In the genomic region with DNA sequence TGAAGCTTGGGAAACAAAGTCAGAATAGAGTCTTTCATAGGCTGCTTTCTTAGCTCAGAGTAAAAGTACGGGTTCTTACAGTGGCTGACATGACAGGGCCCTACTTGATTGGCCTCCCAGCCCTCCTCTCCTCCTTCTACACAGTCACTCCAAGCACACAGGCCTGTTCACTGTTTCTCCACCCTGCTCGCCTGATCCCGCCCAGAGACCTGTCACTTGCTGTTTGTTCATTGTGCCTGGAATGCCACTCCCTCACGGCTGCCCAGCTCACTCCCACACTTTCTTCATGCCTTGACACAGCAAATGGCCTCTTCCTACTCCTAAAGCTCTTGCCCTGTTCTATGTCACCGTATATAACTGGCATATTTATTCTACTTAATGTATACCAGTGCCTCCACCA, we compare ENCODE assay signal across 11 cellular contexts.
DNase-seq lines count a peak whose midpoint lies in the region; ATAC-seq and TF ChIP-seq lines count a peak whose summit lies in the region.
"Had no signal": no experiment of that assay in that cellular context is flagged by ENCODE, and none has a peak within 500 bp of the region (broad histone marks: within the 10 kb centered on the region; RNA-seq: fewer than 3 reads in every experiment).

No MANE protein-coding gene starts in this region.

- H3K4me3 Mint-ChIP-seq in CD4-positive, alpha-beta memory T cell = peak overlapping the region in 1 of 8 donors; percentile 2
- no peak overlapping the region for H3K4me3 Mint-ChIP-seq in neural crest cell
- H3K4me3 Mint-ChIP-seq: activated CD8-positive, alpha-beta memory T cell treated with anti-CD3 and anti-CD28 coated beads, Interleukin-2, amount 10 ng/mL, durations not matched to agents 7 days and 5 days had no signal

- ATAC-seq in HG03175 (IDR thresholded peaks at IDR 0.05; ENCODE audit: unreplicated experiment) = no peak
- ATAC-seq: activated CD8-positive, alpha-beta memory T cell treated with anti-CD3 and anti-CD28 coated beads, Interleukin-2, amount 10 ng/mL, durations not matched to agents 7 days and 5 days had no signal

- no peak for TF ChIP-seq POLR2A in esophagus muscularis mucosa (IDR thresholded peaks at IDR 0.05; ENCODE audit: low read depth)

- H4K20me1 ChIP-seq in PC-9 (ENCODE audit: insufficient read depth) = peaks cover 14% of the 10 kb centered on the region

- peaks cover 6 to 11% of the 10 kb centered on the region in 2 donors for H3K36me3 Mint-ChIP-seq in CD4-positive, alpha-beta memory T cell
- no peaks in the 10 kb centered on the region for H3K36me3 Mint-ChIP-seq in neural crest cell (ENCODE audit: low read depth)

- H3K79me2 ChIP-seq in PC-9 (ENCODE audit: low read depth) = peaks cover 96% of the 10 kb centered on the region

- no peak for DNase-seq in CD4-positive, alpha-beta memory T cell
- DNase-seq in PC-9 (peak; percentile 11 to 45), epithelial cell of prostate (ENCODE audit: low read depth, low spot score) (peak; percentile 62), neural crest cell (ENCODE audit: low read depth, low spot score) (no peak), NCI-H1417 (lab: John Stamatoyannopoulos, UW) (no peak), A172 (ENCODE audit: low spot score) (no peak), esophagus muscularis mucosa (ENCODE audit: extremely low spot score) (no peak)
- DNase-seq: activated CD8-positive, alpha-beta memory T cell treated with anti-CD3 and anti-CD28 coated beads, Interleukin-2, amount 10 ng/mL, durations not matched to agents 7 days and 5 days; aorta; NCI-H524 treated with DMSO at 0.1 percent for 48 hours had no signal

- H3K27me3 ChIP-seq in CD4-positive, alpha-beta memory T cell (ENCODE audit: insufficient read depth, low read length) = no peaks in the 10 kb centered on the region
- no peaks in the 10 kb centered on the region for H3K27me3 ChIP-seq in PC-9 (ENCODE audit: insufficient read depth, low read depth)
- H3K27me3 ChIP-seq in esophagus muscularis mucosa = no peaks in the 10 kb centered on the region

- H3K4me3 ChIP-seq in CD4-positive, alpha-beta memory T cell (ENCODE audit: low read length in 2 of 2) = no peak overlapping the region
- no peak overlapping the region for H3K4me3 ChIP-seq in PC-9
- H3K4me3 ChIP-seq in esophagus muscularis mucosa = no peak overlapping the region

- no TSS peak for BruUV-seq in PC-9 (replicated peaks; lab: Mats Ljungman, UMichigan)

- no peak for TF ChIP-seq EP300 in esophagus muscularis mucosa (IDR thresholded peaks at IDR 0.05)

- H3K9me2 ChIP-seq in PC-9 (ENCODE audit: insufficient read depth) = no peaks in the 10 kb centered on the region

- H3K9me3 ChIP-seq in CD4-positive, alpha-beta memory T cell (ENCODE audit: control insufficient read depth in 1 of 2, low read length in 2 of 2) = no peaks in the 10 kb centered on the region
- no peaks in the 10 kb centered on the region for H3K9me3 ChIP-seq in PC-9 (ENCODE audit: insufficient read depth, low read depth)
- no peaks in the 10 kb centered on the region for H3K9me3 ChIP-seq in esophagus muscularis mucosa

- no peaks in the 10 kb centered on the region for H3K9me3 Mint-ChIP-seq in CD4-positive, alpha-beta memory T cell
- H3K9me3 Mint-ChIP-seq in neural crest cell = no peaks in the 10 kb centered on the region

- peaks cover 53 to 80% (median 66%) of the 10 kb centered on the region in 4 donors for H3K4me1 Mint-ChIP-seq in CD4-positive, alpha-beta memory T cell
- peaks cover 59% of the 10 kb centered on the region for H3K4me1 Mint-ChIP-seq in neural crest cell

- POLR2A ChIA-PET in CD4-positive, alpha-beta memory T cell (lab: Charles Lee; ENCODE audit: partially characterized antibody) = no interaction called here
- POLR2A ChIA-PET in PC-9 (lab: Charles Lee; ENCODE audit: unreplicated experiment) = no interaction called here

- peak overlapping the region; percentile 61; the same call in 1 of the 2 replicates for H3K4me2 ChIP-seq in PC-9

- no peak for TF ChIP-seq CTCF in PC-9 (conservative IDR thresholded peaks at IDR 0.05)
- no peak for TF ChIP-seq CTCF in neural crest cell (conservative IDR thresholded peaks at IDR 0.05)
- no peak for TF ChIP-seq CTCF in esophagus muscularis mucosa (IDR thresholded peaks at IDR 0.05)

- peak overlapping the region in 6 of 7 donors; percentile 2 to 71 (median 48) for H3K27ac Mint-ChIP-seq in CD4-positive, alpha-beta memory T cell
- peak overlapping the region; percentile 53 for H3K27ac Mint-ChIP-seq in neural crest cell (ENCODE audit: unreplicated experiment)
- H3K27ac Mint-ChIP-seq: activated CD8-positive, alpha-beta memory T cell treated with anti-CD3 and anti-CD28 coated beads, Interleukin-2, amount 10 ng/mL, durations not matched to agents 7 days and 5 days had no signal

- H3K27ac ChIP-seq in CD4-positive, alpha-beta memory T cell (ENCODE audit: low read depth, low read length) = no peak overlapping the region
- H3K27ac ChIP-seq in PC-9 = peak overlapping the region; percentile 63
- peak overlapping the region; percentile 77 for H3K27ac ChIP-seq in epithelial cell of prostate
- no peak overlapping the region for H3K27ac ChIP-seq in esophagus muscularis mucosa (replicated peaks in 1 of 4)

- no peak overlapping the region for H2AFZ ChIP-seq in PC-9

- peaks cover 46% of the 10 kb centered on the region for H3F3A ChIP-seq in PC-9 (ENCODE audit: insufficient read depth, low read depth)

- no peaks in the 10 kb centered on the region for H3K27me3 Mint-ChIP-seq in CD4-positive, alpha-beta memory T cell
- H3K27me3 Mint-ChIP-seq in neural crest cell (ENCODE audit: low read depth) = no peaks in the 10 kb centered on the region
- H3K27me3 Mint-ChIP-seq: activated CD8-positive, alpha-beta memory T cell treated with anti-CD3 and anti-CD28 coated beads, Interleukin-2, amount 10 ng/mL, durations not matched to agents 7 days and 5 days had no signal

- WGBS in esophagus muscularis mucosa = 85% methylated on average over 5 of the region's 5 CpGs

- H3K36me3 ChIP-seq in CD4-positive, alpha-beta memory T cell (ENCODE audit: insufficient read depth, low read length) = no peaks in the 10 kb centered on the region
- H3K36me3 ChIP-seq in PC-9 (ENCODE audit: low read depth) (no peaks in the 10 kb centered on the region), esophagus muscularis mucosa (no peaks in the 10 kb centered on the region)

- CTCF ChIA-PET in CD4-positive, alpha-beta memory T cell (lab: Charles Lee; ENCODE audit: partially characterized antibody) = no interaction called here
- CTCF ChIA-PET in PC-9 (lab: Charles Lee) = interaction anchor here (0.5 to 0.8 kb wide), 2 partner anchors 12 to 865 kb away, joined by 3 to 4 read pairs; no protein-coding TSS in a partner anchor

- intact Hi-C loops in CD4-positive, alpha-beta memory T cell (cut with micrococcal nuclease) = no loop called here
- intact Hi-C loops in PC-9 (cut with micrococcal nuclease; ENCODE audit: unreplicated experiment) (no loop called here), esophagus muscularis mucosa (cut with DNase I) (no loop called here)

- peaks cover 56% of the 10 kb centered on the region for H3K4me1 ChIP-seq in CD4-positive, alpha-beta memory T cell (ENCODE audit: insufficient read depth, low read length)
- H3K4me1 ChIP-seq in PC-9 (replicated peaks; ENCODE audit: insufficient read depth) (peaks cover 63% of the 10 kb centered on the region), esophagus muscularis mucosa (peaks cover 38 to 59% (median 52%) of the 10 kb centered on the region in 4 donors)

Comparison
In these comparisons a context has a peak if more than half of its experiments do, and no peak if none do; other contexts are left out.
1. DNase-seq: peak in PC-9 (2 of 2) and epithelial cell of prostate (single experiment); none in CD4-positive, alpha-beta memory T cell (0 of 5), neural crest cell (single experiment), NCI-H1417 (0 of 3), A172 (single experiment) and esophagus muscularis mucosa (single experiment).
2. H3K27ac ChIP-seq: peak in PC-9 (single experiment) and epithelial cell of prostate (single experiment); none in CD4-positive, alpha-beta memory T cell (single experiment) and esophagus muscularis mucosa (0 of 4).